11 cellular contexts compared by ENCODE assay signal in the genomic region with DNA sequence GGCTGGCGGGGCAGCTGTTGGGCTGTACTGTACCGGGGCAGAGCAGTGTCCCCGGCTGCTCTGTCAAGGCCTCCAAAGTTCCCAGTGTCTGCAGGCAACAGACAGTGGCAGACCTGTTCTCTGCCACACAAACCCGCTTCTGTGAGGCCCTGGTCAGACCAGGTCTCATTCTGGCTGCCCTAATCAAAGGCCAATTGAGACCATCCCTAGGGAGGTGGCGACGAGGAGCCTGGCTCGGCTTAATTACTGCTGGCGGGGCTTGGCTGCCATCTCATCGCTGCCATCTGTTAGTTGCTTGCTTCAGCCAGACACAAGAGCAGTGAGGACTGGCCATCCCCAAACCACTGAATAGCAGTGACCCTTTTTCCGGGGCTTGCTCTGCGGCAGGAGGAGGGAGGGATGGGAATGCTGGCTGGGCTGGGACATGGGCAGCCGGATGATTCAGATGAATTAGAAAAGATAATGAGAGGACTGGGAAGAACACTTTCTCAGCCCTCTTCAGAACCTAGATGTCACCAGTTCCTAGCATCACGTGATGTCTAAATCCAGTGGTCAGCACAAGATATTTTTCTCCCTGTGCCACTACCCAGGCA. TPM values are rescaled to one million over a fixed set of nuclear protein-coding genes. Genes with fewer than 3 reads are reported as not detected.
A peak's percentile ranks its signal among the peaks of the same experiment; 100 is the strongest.
DNase-seq lines count a peak whose midpoint lies in the region; ATAC-seq and TF ChIP-seq lines count a peak whose summit lies in the region.
"Had no signal": no experiment of that assay in that cellular context is flagged by ENCODE, and none has a peak within 500 bp of the region (broad histone marks: within the 10 kb centered on the region; RNA-seq: fewer than 3 reads in every experiment).

No MANE protein-coding gene starts in this region.

- H3K4me3 ChIP-seq in smooth muscle cell, result no peak overlapping the region

- H3K27me3 Mint-ChIP-seq in activated CD8-positive, alpha-beta memory T cell treated with anti-CD3 and anti-CD28 coated beads, Interleukin-2, amount 10 ng/mL, durations not matched to agents 7 days and 5 days, result no peaks in the 10 kb centered on the region

- no peaks in the 10 kb centered on the region for H3K27me3 ChIP-seq in smooth muscle cell (ENCODE audit: low read depth)

- peak overlapping the region; percentile 27 for H3K9ac ChIP-seq in smooth muscle cell (ENCODE audit: low read depth)

- CTCF ChIA-PET in activated CD8-positive, alpha-beta memory T cell treated with anti-CD3 and anti-CD28 coated beads, Interleukin-2, amount 10 ng/mL, durations not matched to agents 7 days and 5 days (lab: Charles Lee), result interaction anchor here (1.5 kb wide), 1 partner anchor 18 kb away, joined by 7 read pairs; no protein-coding TSS in a partner anchor

- ATAC-seq in activated CD8-positive, alpha-beta memory T cell treated with anti-CD3 and anti-CD28 coated beads, Interleukin-2, amount 10 ng/mL, durations not matched to agents 7 days and 5 days, result no peak
- ATAC-seq: activated T-cell treated with anti-CD3 and anti-CD28 coated beads, Interleukin-2, amount 50 U/mL, for 4 hours had no signal

- no peaks in the 10 kb centered on the region for H3K36me3 ChIP-seq in smooth muscle cell (ENCODE audit: low read depth)

- peak; percentile 32 for DNase-seq in DMS153 (lab: John Stamatoyannopoulos, UW)
- no peak for DNase-seq in DMS153 treated with DMSO at 0.1 percent for 48 hours (lab: John Stamatoyannopoulos, UW; ENCODE audit: unreplicated experiment)
- DNase-seq in SK-N-DZ (ENCODE audit: low spot score), result peak; percentile 58
- DNase-seq in foreskin melanocyte, result peak; percentile 44
- DNase-seq in smooth muscle cell (lab: John Stamatoyannopoulos, UW; ENCODE audit: unreplicated experiment), result no peak
- no peak for DNase-seq in activated CD8-positive, alpha-beta memory T cell treated with anti-CD3 and anti-CD28 coated beads, Interleukin-2, amount 10 ng/mL, durations not matched to agents 7 days and 5 days
- no peak for DNase-seq in NCI-H526 (lab: John Stamatoyannopoulos, UW)
- no peak for DNase-seq in stimulated activated CD4-positive, alpha-beta T cell treated with anti-CD3 and anti-CD28 coated beads, Interleukin-12 subunit alpha, Interleukin-12 subunit beta, amount 100 ng/mL, for 4 hours
- DNase-seq: activated T-cell treated with anti-CD3 and anti-CD28 coated beads, Interleukin-2, amount 50 U/mL, for 4 hours; cerebellar nuclear complex had no signal

- no peak overlapping the region for H3K4me3 Mint-ChIP-seq in activated CD8-positive, alpha-beta memory T cell treated with anti-CD3 and anti-CD28 coated beads, Interleukin-2, amount 10 ng/mL, durations not matched to agents 7 days and 5 days
- H3K4me3 Mint-ChIP-seq: activated T-cell treated with anti-CD3 and anti-CD28 coated beads, Interleukin-2, amount 50 U/mL, for 4 hours had no signal

- H3K79me2 ChIP-seq in smooth muscle cell (ENCODE audit: low read depth), result no peaks in the 10 kb centered on the region

- no peaks in the 10 kb centered on the region for H3K9me3 Mint-ChIP-seq in activated CD8-positive, alpha-beta memory T cell treated with anti-CD3 and anti-CD28 coated beads, Interleukin-2, amount 10 ng/mL, durations not matched to agents 7 days and 5 days (ENCODE audit: low read depth)
- H3K9me3 Mint-ChIP-seq: activated T-cell treated with anti-CD3 and anti-CD28 coated beads, Interleukin-2, amount 50 U/mL, for 4 hours had no signal

- H3K27ac Mint-ChIP-seq in activated CD8-positive, alpha-beta memory T cell treated with anti-CD3 and anti-CD28 coated beads, Interleukin-2, amount 10 ng/mL, durations not matched to agents 7 days and 5 days, result no peak overlapping the region

- H3K4me1 ChIP-seq in smooth muscle cell (ENCODE audit: low read depth), result peaks cover 16% of the 10 kb centered on the region

- H3K4me2 ChIP-seq in smooth muscle cell, result peak overlapping the region; percentile 40

- H3K4me1 Mint-ChIP-seq in activated CD8-positive, alpha-beta memory T cell treated with anti-CD3 and anti-CD28 coated beads, Interleukin-2, amount 10 ng/mL, durations not matched to agents 7 days and 5 days, result no peaks in the 10 kb centered on the region

- 50% methylated on average over 13 of the region's 13 CpGs for WGBS in smooth muscle cell (ENCODE audit: low lambda C conversion rate)

- H3K9me3 ChIP-seq in smooth muscle cell (replicated peaks; ENCODE audit: low read depth), result no peaks in the 10 kb centered on the region

- H4K20me1 ChIP-seq in smooth muscle cell (ENCODE audit: low read depth), result no peaks in the 10 kb centered on the region

- H3F3A ChIP-seq in smooth muscle cell (ENCODE audit: low read depth), result peaks cover 8% of the 10 kb centered on the region

- no peak for TF ChIP-seq CTCF in smooth muscle cell (IDR thresholded peaks at IDR 0.05; ENCODE audit: borderline replicate concordance, insufficient read depth, poor library complexity, severe bottlenecking)

- H3K36me3 Mint-ChIP-seq in activated CD8-positive, alpha-beta memory T cell treated with anti-CD3 and anti-CD28 coated beads, Interleukin-2, amount 10 ng/mL, durations not matched to agents 7 days and 5 days, result no peaks in the 10 kb centered on the region

- no peak overlapping the region for H2AFZ ChIP-seq in smooth muscle cell (ENCODE audit: low read depth)

- H3K27ac ChIP-seq in smooth muscle cell (ENCODE audit: low read depth), result peak overlapping the region; percentile 85
- H3K27ac ChIP-seq: 22Rv1 had no signal

RNA-seq across cellular contexts. Expression of a gene that starts 24.5 kb away (rescaled TPM):
- polyA plus RNA-seq in SK-N-DZ (2014; cell fraction: cytosol; rRNA removed), result 17.3 and 20.4 TPM in 2 replicates
- 8.4 and 10.8 TPM in 2 replicates for polyA plus RNA-seq in SK-N-DZ (2014; cell fraction: nucleus; rRNA removed)
- total RNA-seq in smooth muscle cell, result 34.6 and 35.0 TPM in 2 replicates
- 44.9 and 45.2 TPM in 2 replicates for polyA plus RNA-seq in smooth muscle cell
- 10 to 100 TPM; 22.9 to 25.1 TPM for total RNA-seq in activated CD8-positive, alpha-beta memory T cell treated with anti-CD3 and anti-CD28 coated beads, Interleukin-2, amount 10 ng/mL, durations not matched to agents 7 days and 5 days

RNA-seq across cellular contexts. Expression of a gene that starts 24.9 kb away (rescaled TPM):
- 12.8 and 20.9 TPM in 2 replicates for polyA plus RNA-seq in SK-N-DZ (2014; cell fraction: cytosol; rRNA removed)
- polyA plus RNA-seq in SK-N-DZ (2014; cell fraction: nucleus; rRNA removed), result 11.0 and 12.0 TPM in 2 replicates
- total RNA-seq in smooth muscle cell, result 28.4 and 38.0 TPM in 2 replicates
- 12.6 and 16.2 TPM in 2 replicates for polyA plus RNA-seq in smooth muscle cell
- 10 to 100 TPM; 28.9 to 43.4 TPM for total RNA-seq in activated CD8-positive, alpha-beta memory T cell treated with anti-CD3 and anti-CD28 coated beads, Interleukin-2, amount 10 ng/mL, durations not matched to agents 7 days and 5 days

RNA-seq across cellular contexts. Expression of a gene that starts 57.8 kb away (rescaled TPM):
- not detected in 2 replicates for polyA plus RNA-seq in SK-N-DZ (2014; cell fraction: cytosol; rRNA removed)
- not detected in 2 replicates for polyA plus RNA-seq in SK-N-DZ (2014; cell fraction: nucleus; rRNA removed)
- 3.9 and 13.3 TPM in 2 replicates for total RNA-seq in smooth muscle cell
- polyA plus RNA-seq in smooth muscle cell, result 3.0 and 3.5 TPM in 2 replicates
- 1 to 10 TPM; 2.1 to 5.8 TPM for total RNA-seq in activated CD8-positive, alpha-beta memory T cell treated with anti-CD3 and anti-CD28 coated beads, Interleukin-2, amount 10 ng/mL, durations not matched to agents 7 days and 5 days

Comparison
In these comparisons a context has a peak if more than half of its experiments do, and no peak if none do; other contexts are left out.
1. DNase-seq: peak in DMS153 (single experiment), SK-N-DZ (single experiment) and foreskin melanocyte (single experiment); none in DMS153 treated with DMSO at 0.1 percent for 48 hours (single experiment), smooth muscle cell (single experiment), activated CD8-positive, alpha-beta memory T cell treated with anti-CD3 and anti-CD28 coated beads, Interleukin-2, amount 10 ng/mL, durations not matched to agents 7 days and 5 days (single experiment), NCI-H526 (0 of 2) and stimulated activated CD4-positive, alpha-beta T cell treated with anti-CD3 and anti-CD28 coated beads, Interleukin-12 subunit alpha, Interleukin-12 subunit beta, amount 100 ng/mL, for 4 hours (single experiment).